In the genomic region with DNA sequence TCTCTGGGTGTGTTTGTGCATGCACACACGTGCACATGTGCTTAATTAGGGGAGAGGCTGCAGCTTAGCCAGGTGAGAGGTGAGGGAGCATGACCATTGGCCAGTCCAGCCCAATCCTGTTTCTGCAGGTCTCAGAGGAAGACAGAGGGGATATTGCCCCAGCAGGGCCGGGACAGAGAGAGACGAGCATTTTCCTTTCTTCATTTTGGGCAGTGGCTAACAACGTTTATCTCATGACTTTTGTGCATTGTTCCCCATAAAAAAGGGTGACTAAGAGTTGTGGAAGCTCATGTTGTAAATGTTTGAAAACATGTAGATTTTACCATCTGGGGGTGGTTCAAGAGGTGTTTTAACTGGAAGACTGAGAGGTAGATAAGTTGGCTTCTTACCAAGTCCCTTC, we compare ENCODE assay signal across 18 cellular contexts. TPM values are rescaled to one million over a fixed set of nuclear protein-coding genes. Genes with fewer than 3 reads are reported as not detected.
"Had no signal": no experiment of that assay in that cellular context is flagged by ENCODE, and none has a peak within 500 bp of the region (broad histone marks: within the 10 kb centered on the region; RNA-seq: fewer than 3 reads in every experiment).

No MANE protein-coding gene starts in this region.

- H3K9me3 Mint-ChIP-seq: memory B cell; nephron progenitor cell; T-helper 1 cell treated with Interleukin-12 subunit alpha and Interleukin-12 subunit beta and Interleukin-4 antibody, amounts not matched to agents 30 μg/mL and 1 μg/mL, for 36 hours had no signal

- H3K4me3 ChIP-seq: hepatocyte, left lung, upper lobe of left lung had no signal

- H3K27ac ChIP-seq: brain microvascular endothelial cell, hepatocyte, left lung, upper lobe of left lung, WERI-Rb-1 had no signal

- DNase-seq: activated CD4-positive, alpha-beta T cell treated with anti-CD3 and anti-CD28 coated beads, Interleukin-2, amount 50 U/mL, for 48 hours; brain microvascular endothelial cell; cerebellar nuclear complex; islet precursor cell; left lung; nephron progenitor cell; right cardiac atrium; small intestine; stimulated activated CD4-positive, alpha-beta T cell treated with anti-CD3 and anti-CD28 coated beads, Interleukin-4, amount 100 ng/mL, for 24 hours; stimulated activated naive CD8-positive, alpha-beta T cell treated with anti-CD3 and anti-CD28 coated beads, Interleukin-15, Interleukin-2, amounts not matched to agents 100 U/mL and 50 U/mL, for 24 hours; upper lobe of left lung; WERI-Rb-1 had no signal

- H3K4me3 Mint-ChIP-seq: memory B cell; nephron progenitor cell; T-helper 1 cell treated with Interleukin-12 subunit alpha and Interleukin-12 subunit beta and Interleukin-4 antibody, amounts not matched to agents 30 μg/mL and 1 μg/mL, for 36 hours had no signal

- H3K27me3 ChIP-seq: brain microvascular endothelial cell, hepatocyte, left lung, upper lobe of left lung had no signal

- H3K36me3 ChIP-seq: brain microvascular endothelial cell, left lung, upper lobe of left lung, WERI-Rb-1 had no signal

- H3K4me1 Mint-ChIP-seq: memory B cell, nephron progenitor cell had no signal

- H3K36me3 Mint-ChIP-seq: activated naive CD8-positive, alpha-beta T cell; memory B cell had no signal

- H3K27ac Mint-ChIP-seq: activated naive CD8-positive, alpha-beta T cell; memory B cell; nephron progenitor cell; progenitor cell of endocrine pancreas; T-helper 1 cell treated with Interleukin-12 subunit alpha and Interleukin-12 subunit beta and Interleukin-4 antibody, amounts not matched to agents 30 μg/mL and 1 μg/mL, for 36 hours had no signal

- ATAC-seq: left lung; right cardiac atrium; stimulated activated naive CD8-positive, alpha-beta T cell treated with anti-CD3 and anti-CD28 coated beads, Interleukin-15, Interleukin-2, amounts not matched to agents 100 U/mL and 50 U/mL, for 24 hours had no signal

- H3K9me3 ChIP-seq: left lung, upper lobe of left lung had no signal

- H3K4me2 ChIP-seq: hepatocyte had no signal

- H3K27me3 Mint-ChIP-seq: activated naive CD8-positive, alpha-beta T cell had no signal

RNA-seq across cellular contexts. Expression of gene DMBT1, which starts 16.9 kb away (rescaled TPM):
- total RNA-seq: dermis microvascular lymphatic vessel endothelial cell had no signal
- polyA plus RNA-seq: hepatocyte had no signal
